ENCODE assay signal across 18 cellular contexts in the genomic region with DNA sequence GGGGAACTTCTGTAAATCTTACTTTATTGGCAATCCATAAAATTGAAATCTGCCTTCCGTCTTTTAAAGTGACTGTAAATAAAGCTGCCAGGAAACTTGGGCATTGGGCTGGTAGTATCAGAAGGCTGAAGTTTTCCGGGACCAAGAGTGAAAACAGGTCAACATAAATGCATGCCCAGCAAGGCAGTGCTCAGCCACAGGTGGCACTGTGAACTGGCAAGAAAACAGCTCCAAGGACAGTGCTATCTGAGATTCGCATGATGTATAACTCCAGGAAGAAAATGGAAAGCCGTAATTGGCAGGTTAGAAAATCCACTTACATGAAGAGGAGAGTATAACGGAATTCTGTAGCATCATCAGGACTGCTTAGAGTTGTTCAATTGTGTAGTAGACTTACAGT. TPM values are rescaled to one million over a fixed set of nuclear protein-coding genes. Genes with fewer than 3 reads are reported as not detected.
A peak's percentile ranks its signal among the peaks of the same experiment; 100 is the strongest.
DNase-seq lines count a peak whose midpoint lies in the region; ATAC-seq, FAIRE-seq and TF ChIP-seq lines count a peak whose summit lies in the region.
"Had no signal": no experiment of that assay in that cellular context is flagged by ENCODE, and none has a peak within 500 bp of the region (broad histone marks: within the 10 kb centered on the region; RNA-seq: fewer than 3 reads in every experiment).

No MANE protein-coding gene starts in this region.

- H3K27ac ChIP-seq in PC-3 (ENCODE audit: low read length): no peak overlapping the region
- no peak overlapping the region for H3K27ac ChIP-seq in small intestine (ENCODE audit: low read depth in 1 of 2, low read length in 1 of 2)
- H3K27ac ChIP-seq: coronary artery, right atrium auricular region, uterus had no signal

- no peaks in the 10 kb centered on the region for H3K36me3 ChIP-seq in PC-3 (ENCODE audit: low read depth, low read length)
- H3K36me3 ChIP-seq in small intestine (ENCODE audit: control insufficient read depth in 2 of 2, insufficient read depth in 2 of 2, low read length in 2 of 2): no peaks in the 10 kb centered on the region
- H3K36me3 ChIP-seq: right atrium auricular region, uterus had no signal

- WGBS in small intestine, 3 donors: 71 to 83% (median 74%) methylated on average over 5 of the region's 5 CpGs

- H3K9me3 ChIP-seq in PC-3 (ENCODE audit: low read length): no peaks in the 10 kb centered on the region
- H3K9me3 ChIP-seq in small intestine (ENCODE audit: control insufficient read depth, low read depth): no peaks in the 10 kb centered on the region
- H3K9me3 ChIP-seq: right atrium auricular region, uterus had no signal

- H3K4me3 ChIP-seq in PC-3 (ENCODE audit: low read length) (no peak overlapping the region), epithelial cell of proximal tubule (ENCODE audit: low read depth, low read length) (no peak overlapping the region), small intestine (ENCODE audit: low read depth in 1 of 2, low read length in 2 of 2) (no peak overlapping the region)
- H3K4me3 ChIP-seq: coronary artery, right atrium auricular region, uterus had no signal

- DNase-seq in NCI-H82 (lab: John Stamatoyannopoulos, UW) (peak; percentile 27), NCI-H82 treated with DMSO at 0.1 percent for 48 hours (lab: John Stamatoyannopoulos, UW; ENCODE audit: unreplicated experiment) (no peak), PC-3 (no peak), epithelial cell of proximal tubule (ENCODE audit: low read depth) (no peak), small intestine (peak; percentile 9), GM20000 (ENCODE audit: low spot score) (no peak)
- no peak for DNase-seq in activated CD8-positive, alpha-beta memory T cell treated with anti-CD3 and anti-CD28 coated beads, Interleukin-2, amount 50 U/mL, for 4 hours
- DNase-seq: activated CD4-positive, CD25-positive, alpha-beta regulatory T cell; DMS53; natural killer cell; NCI-H2081; T-helper 17 cell; uterus had no signal

- no peak overlapping the region for H3K9ac ChIP-seq in PC-3 (ENCODE audit: low read length)

- H3K9me2 ChIP-seq in PC-3 (replicated peaks; ENCODE audit: low read length): no peaks in the 10 kb centered on the region

- POLR2A ChIA-PET in PC-3 (lab: Charles Lee; ENCODE audit: unreplicated experiment): no interaction called here

- H3F3A ChIP-seq in PC-3 (ENCODE audit: low read length, unreplicated experiment): no peaks in the 10 kb centered on the region

- H4K20me1 ChIP-seq in PC-3 (ENCODE audit: low read length): no peaks in the 10 kb centered on the region

- H3K27me3 ChIP-seq in PC-3 (ENCODE audit: low read length) (no peaks in the 10 kb centered on the region), small intestine (ENCODE audit: control insufficient read depth in 2 of 2, insufficient read depth in 2 of 2, low read length in 2 of 2) (peaks cover 5 to 9% of the 10 kb centered on the region in 2 donors)
- H3K27me3 ChIP-seq: right atrium auricular region, uterus had no signal

- no peak for FAIRE-seq in small intestine (lab: Jason Lieb, UNC)
- FAIRE-seq: HepG2 had no signal

- H2AFZ ChIP-seq in PC-3 (ENCODE audit: low read length): no peak overlapping the region

- H3K4me1 ChIP-seq in PC-3 (ENCODE audit: insufficient read depth, low read length) (no peaks in the 10 kb centered on the region), small intestine (ENCODE audit: control insufficient read depth in 2 of 2, insufficient read depth in 1 of 2, low read depth in 1 of 2, low read length in 1 of 2) (no peaks in the 10 kb centered on the region)

- H3K79me2 ChIP-seq in PC-3 (ENCODE audit: low read length): no peaks in the 10 kb centered on the region

- BruUV-seq in PC-3 (replicated peaks; lab: Mats Ljungman, UMichigan): no TSS peak

- H3K4me2 ChIP-seq in PC-3 (ENCODE audit: low read length): no peak overlapping the region

- intact Hi-C loops in PC-3 (cut with micrococcal nuclease): no loop called here

- CTCF ChIA-PET in PC-3 (lab: Charles Lee): no interaction called here

- ATAC-seq in PC-3 (no peak), GM21390 (IDR thresholded peaks at IDR 0.05; ENCODE audit: unreplicated experiment) (no peak)
- ATAC-seq: HepG2, natural killer cell, T-helper 17 cell had no signal

- TF ChIP-seq CTCF in PC-3 (conservative IDR thresholded peaks at IDR 0.05; ENCODE audit: low read depth, low read length) (peak; percentile 27; the same call in 1 of the 2 replicates), epithelial cell of proximal tubule (conservative IDR thresholded peaks at IDR 0.05; ENCODE audit: low read depth, low read length) (peak; percentile 44), GM20000 (IDR thresholded peaks at IDR 0.05; ENCODE audit: extremely low read depth, missing control alignments) (no peak)

RNA-seq across cellular contexts. Expression of gene INSYN2A, which starts 1.9 kb away (rescaled TPM):
- total RNA-seq in PC-3 (2014; rRNA removed) (not detected in 2 replicates), epithelial cell of proximal tubule (0.07 and 0.29 TPM in 2 replicates)
- polyA plus RNA-seq in small intestine: under 1 TPM; 0.22 to 0.27 (median 0.22) TPM
- total RNA-seq: activated CD8-positive, alpha-beta memory T cell treated with anti-CD3 and anti-CD28 coated beads for 36 hours; HepG2; natural killer cell; T-helper 17 cell had no signal
- polyA plus RNA-seq: HepG2 had no signal

Comparison
In these comparisons a context has a peak if more than half of its experiments do, and no peak if none do; other contexts are left out.
1. DNase-seq: peak in NCI-H82 (single experiment) and small intestine (single experiment); none in NCI-H82 treated with DMSO at 0.1 percent for 48 hours (single experiment), PC-3 (single experiment), epithelial cell of proximal tubule (single experiment), GM20000 (single experiment) and activated CD8-positive, alpha-beta memory T cell treated with anti-CD3 and anti-CD28 coated beads, Interleukin-2, amount 50 U/mL, for 4 hours (single experiment).